Comparison of ENCODE assay signal across 8 cellular contexts in the genomic region with DNA sequence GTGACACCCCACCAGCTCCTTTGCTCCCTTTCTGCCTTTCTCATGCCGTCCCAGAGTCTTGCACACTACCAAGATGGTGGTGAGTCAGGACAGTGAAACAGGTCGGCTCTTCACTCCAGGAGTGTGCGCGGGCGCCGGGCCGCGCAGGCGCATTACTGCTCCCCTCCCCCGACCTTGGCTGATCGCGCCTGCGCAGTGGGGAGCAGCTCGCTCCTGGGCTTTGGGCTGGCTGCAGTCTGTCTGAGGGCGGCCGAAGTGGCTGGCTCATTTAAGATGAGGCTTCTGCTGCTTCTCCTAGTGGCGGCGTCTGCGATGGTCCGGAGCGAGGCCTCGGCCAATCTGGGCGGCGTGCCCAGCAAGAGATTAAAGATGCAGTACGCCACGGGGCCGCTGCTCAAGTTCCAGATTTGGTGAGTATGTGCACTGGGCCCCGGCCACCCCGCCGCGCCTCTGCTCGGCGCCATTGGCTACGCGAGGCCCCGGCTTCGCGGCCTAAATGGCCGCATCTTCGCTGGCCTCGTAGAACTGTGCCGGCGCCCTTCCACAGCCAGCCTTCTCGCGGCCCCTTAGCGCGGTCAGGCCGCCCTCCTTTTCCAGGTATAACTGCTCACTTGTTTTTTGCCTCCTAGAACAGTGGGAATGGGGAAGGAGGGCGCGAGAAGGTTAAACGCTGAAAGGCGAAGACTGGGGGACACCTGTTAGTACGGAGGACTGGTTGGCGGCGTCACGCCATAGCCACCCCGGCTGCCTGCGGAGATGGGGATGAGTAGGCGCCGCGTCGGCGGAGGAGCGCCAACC. TPM values are rescaled to one million over a fixed set of nuclear protein-coding genes. Genes with fewer than 3 reads are reported as not detected.
DNase-seq lines count a peak whose midpoint lies in the region; ATAC-seq and TF ChIP-seq lines count a peak whose summit lies in the region.

SELENOT (plus strand) TSS at position 232 of the 798 bp plus-strand sequence; CDS start at position 274, 42 bp downstream.

- ATAC-seq in GM21576 (IDR thresholded peaks at IDR 0.05; ENCODE audit: unreplicated experiment), result peak; percentile 58

- H4K20me1 ChIP-seq in PC-9 (ENCODE audit: insufficient read depth), result no peaks in the 10 kb centered on the region; the same call in 1 of the 2 replicates

- TF ChIP-seq CTCF in PC-9 (conservative IDR thresholded peaks at IDR 0.05), result peak; percentile 31; the same call in 1 of the 2 replicates

- H3K27ac ChIP-seq in PC-9, result peak within 1 kb of the TSS; percentile 93

- H2AFZ ChIP-seq in PC-9, result peak within 1 kb of the TSS; percentile 88

- peak; percentile 99 for TF ChIP-seq POLR2A in erythroblast (IDR thresholded peaks at IDR 0.05; ENCODE audit: low read length)

- H3F3A ChIP-seq in PC-9 (ENCODE audit: insufficient read depth, low read depth), result peaks cover 43% of the 10 kb centered on the region

- peaks cover 54% of the 10 kb centered on the region for H3K4me1 ChIP-seq in PC-9 (replicated peaks; ENCODE audit: insufficient read depth)
- peaks cover 10% of the 10 kb centered on the region for H3K4me1 ChIP-seq in mucosa of stomach (ENCODE audit: control insufficient read depth, insufficient read depth, low read length)

- CTCF ChIA-PET in PC-9 (lab: Charles Lee), result no interaction called here

- H3K79me2 ChIP-seq in PC-9 (ENCODE audit: low read depth), result peaks cover 93% of the 10 kb centered on the region

- H3K9me3 ChIP-seq in PC-9 (ENCODE audit: insufficient read depth, low read depth) (no peaks in the 10 kb centered on the region), mucosa of stomach (ENCODE audit: control insufficient read depth, low read length) (no peaks in the 10 kb centered on the region)

- intact Hi-C loops in PC-9 (cut with micrococcal nuclease; ENCODE audit: unreplicated experiment), result loop anchor here (1.0 to 5.0 kb wide), 2 partner anchors 100 to 159 kb away; partner anchors contain the start of genes ERICH6 and SIAH2

- H3K4me3 ChIP-seq in Jurkat, Clone E6-1 (ENCODE audit: low read length), result peak within 1 kb of the TSS; percentile 96
- H3K4me3 ChIP-seq in PC-9 (peak within 1 kb of the TSS; percentile 94), mucosa of stomach (ENCODE audit: low read length) (peak within 1 kb of the TSS; percentile 97)

- no peaks in the 10 kb centered on the region for H3K9me2 ChIP-seq in PC-9 (ENCODE audit: insufficient read depth)

- H3K36me3 ChIP-seq in PC-9 (ENCODE audit: low read depth) (peaks cover 12% of the 10 kb centered on the region; the same call in 1 of the 2 replicates), mucosa of stomach (ENCODE audit: control insufficient read depth, insufficient read depth, low read length) (no peaks in the 10 kb centered on the region)

- H3K9ac ChIP-seq in mucosa of stomach (ENCODE audit: low read length), result peak within 1 kb of the TSS; percentile 98

- POLR2A ChIA-PET in PC-9 (lab: Charles Lee; ENCODE audit: unreplicated experiment), result interaction anchor here (0.6 to 0.7 kb wide), 9 partner anchors 35 to 1959 kb away, joined by 3 to 7 read pairs (median 4); partner anchors contain the start of gene SIAH2

- TSS peak; percentile 51 for BruUV-seq in PC-9 (replicated peaks; lab: Mats Ljungman, UMichigan)

- H3K4me2 ChIP-seq in PC-9, result peak within 1 kb of the TSS; percentile 93

- DNase-seq in DMS153 treated with DMSO at 0.1 percent for 48 hours (lab: John Stamatoyannopoulos, UW; ENCODE audit: unreplicated experiment) (peak; percentile 97), PC-9 (peak; percentile 88 to 98), erythroblast (lab: John Stamatoyannopoulos, UW) (peak; percentile 98 to 99)
- peak; percentile 93 for DNase-seq in Jurkat, Clone E6-1 (ENCODE audit: low read depth, low spot score)
- DNase-seq in activated T-cell treated with anti-CD3 and anti-CD28 coated beads, Interleukin-2, amount 50 U/mL, for 1 hour, result peak; percentile 96
- peak; percentile 86 to 90 for DNase-seq in stimulated activated CD8-positive, alpha-beta memory T cell treated with anti-CD3 and anti-CD28 coated beads, Interleukin-7, amount 100 ng/mL, for 1 hour (ENCODE audit: low read depth in 2 of 2)

- H3K27me3 ChIP-seq in PC-9 (ENCODE audit: insufficient read depth, low read depth) (no peaks in the 10 kb centered on the region), mucosa of stomach (ENCODE audit: control insufficient read depth, insufficient read depth, low read length) (no peaks in the 10 kb centered on the region)

RNA-seq across cellular contexts. Expression of gene SELENOT, which starts in this region (rescaled TPM):
- polyA plus RNA-seq in Jurkat, Clone E6-1 (2012; ENCODE audit: insufficient read depth, insufficient read length), result 108 TPM
- total RNA-seq in PC-9 (2021), result 59.5 and 84.1 TPM in 2 replicates

Comparison
In these comparisons a context has a peak if more than half of its experiments do, and no peak if none do; other contexts are left out.
1. Peak in every context shown above with its lines: DNase-seq, ATAC-seq, H3K4me3 ChIP-seq and H3K27ac ChIP-seq.